1 cellular context compared by ENCODE assay signal in genomic region chr12:2752676-2753371, GRCh38.
A peak's percentile ranks its signal among the peaks of the same experiment; 100 is the strongest.
TF ChIP-seq lines count a peak whose summit lies in the region.

No MANE protein-coding gene starts in this region.

TF ChIP-seq in GM12878, 131 proteins besides CTCF, POLR2A, EP300 and RAD21 (continued from another document):
- no peak for TF ChIP-seq CEBPZ (IDR thresholded peaks at IDR 0.05; ENCODE audit: low read depth, low read length)
- TF ChIP-seq RUNX3 (IDR thresholded peaks at IDR 0.05; ENCODE audit: low read length), result no peak
- TF ChIP-seq RELA (IDR thresholded peaks at IDR 0.05; ENCODE audit: borderline replicate concordance, partially characterized antibody), result no peak
- no peak for TF ChIP-seq SIX5 (IDR thresholded peaks at IDR 0.05; ENCODE audit: low read depth, low read length, severe bottlenecking)
- TF ChIP-seq LARP7 (IDR thresholded peaks at IDR 0.05), result peak; percentile 53; the same call in 1 of the 2 replicates
- no peak for TF ChIP-seq SMC3 (IDR thresholded peaks at IDR 0.05; ENCODE audit: borderline replicate concordance, low read length)
- peak; percentile 68 for TF ChIP-seq SREBF1 (IDR thresholded peaks at IDR 0.05; ENCODE audit: low read length)
- TF ChIP-seq BRCA1 (IDR thresholded peaks at IDR 0.05; ENCODE audit: low read depth, low read length), result no peak
- no peak for TF ChIP-seq HDAC2 (IDR thresholded peaks at IDR 0.05)
- TF ChIP-seq BACH1 (IDR thresholded peaks at IDR 0.05; ENCODE audit: borderline replicate concordance), result no peak
- TF ChIP-seq GATAD2B (conservative IDR thresholded peaks at IDR 0.05; ENCODE audit: low read depth), result no peak
- no peak for TF ChIP-seq BCL3 (IDR thresholded peaks at IDR 0.05; ENCODE audit: borderline replicate concordance, insufficient read depth, low read depth, low read length, poor library complexity, severe bottlenecking)
- no peak for TF ChIP-seq USF1 (IDR thresholded peaks at IDR 0.05; ENCODE audit: borderline replicate concordance, extremely low read length, insufficient read depth, low read depth, low read length)
- TF ChIP-seq ZZZ3 (IDR thresholded peaks at IDR 0.05; ENCODE audit: control insufficient read depth, insufficient read length, low read depth), result no peak
- TF ChIP-seq NFXL1 (IDR thresholded peaks at IDR 0.05; ENCODE audit: borderline replicate concordance), result no peak
- no peak for TF ChIP-seq ATF3 (IDR thresholded peaks at IDR 0.05; ENCODE audit: borderline replicate concordance, extremely low read depth, low read depth, low read length)
- 0 out of 2 replicates have a peak, but pooled peaks have one; percentile 59 for TF ChIP-seq RCOR1 (conservative IDR thresholded peaks at IDR 0.05; ENCODE audit: low read depth, low read length)
